Comparison of ENCODE assay signal across 2 cellular contexts in the genomic region with DNA sequence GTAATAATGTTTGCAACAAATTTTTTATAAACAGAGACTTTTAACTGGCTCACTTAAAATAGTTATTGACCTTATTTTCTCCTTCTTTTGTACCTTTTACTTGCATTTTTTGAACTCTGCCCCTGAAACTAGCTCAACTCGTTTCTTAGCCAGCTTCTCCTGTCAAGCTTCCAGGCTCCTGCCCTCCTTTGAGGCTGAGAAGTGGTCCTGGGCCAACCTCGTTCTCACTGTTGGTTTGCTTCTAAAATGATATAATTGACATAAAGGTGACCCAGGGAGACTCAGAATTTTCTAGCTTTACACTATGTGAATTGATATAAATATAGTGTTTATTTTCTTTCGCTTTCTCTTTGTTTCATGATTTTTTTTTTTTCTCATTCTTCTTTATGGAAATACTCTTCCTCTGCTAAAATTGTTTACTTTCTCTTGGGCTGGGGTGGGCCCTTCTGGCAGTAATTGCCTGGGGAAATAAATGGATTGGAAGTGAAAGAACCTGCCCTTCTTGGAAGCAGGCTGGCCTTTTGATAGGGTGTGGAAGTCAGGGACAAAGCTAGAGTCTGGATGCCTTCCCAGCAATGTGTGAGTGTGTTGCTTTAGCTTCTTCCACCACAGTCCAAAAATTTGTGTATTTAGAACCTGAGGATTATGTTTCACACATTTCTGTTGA.
TF ChIP-seq lines count a peak whose summit lies in the region.

No MANE protein-coding gene starts in this region.

TF ChIP-seq in GM23338, 12 proteins besides CTCF, POLR2A, EP300 and RAD21 (continued from another document):
- no peak for TF ChIP-seq REST (IDR thresholded peaks at IDR 0.05; ENCODE audit: unreplicated experiment)
- no peak for TF ChIP-seq STAT1 (IDR thresholded peaks at IDR 0.05; ENCODE audit: unreplicated experiment)
- TF ChIP-seq ZNF462 (CRISPR knock-in tag; IDR thresholded peaks at IDR 0.05), result no peak
- no peak for TF ChIP-seq NANOG (IDR thresholded peaks at IDR 0.05; ENCODE audit: borderline replicate concordance)
- TF ChIP-seq ETS1 (IDR thresholded peaks at IDR 0.05), result no peak
- TF ChIP-seq JUNB (IDR thresholded peaks at IDR 0.05; ENCODE audit: unreplicated experiment), result no peak
- no peak for TF ChIP-seq ZNF331 (CRISPR knock-in tag; IDR thresholded peaks at IDR 0.05; ENCODE audit: low read depth)
- no peak for TF ChIP-seq EZH2phosphoT487 (IDR thresholded peaks at IDR 0.05; ENCODE audit: unreplicated experiment)

TF ChIP-seq in WTC11, 78 proteins besides CTCF, POLR2A, EP300 and RAD21 (continued from another document):
- TF ChIP-seq, protein P1, sequence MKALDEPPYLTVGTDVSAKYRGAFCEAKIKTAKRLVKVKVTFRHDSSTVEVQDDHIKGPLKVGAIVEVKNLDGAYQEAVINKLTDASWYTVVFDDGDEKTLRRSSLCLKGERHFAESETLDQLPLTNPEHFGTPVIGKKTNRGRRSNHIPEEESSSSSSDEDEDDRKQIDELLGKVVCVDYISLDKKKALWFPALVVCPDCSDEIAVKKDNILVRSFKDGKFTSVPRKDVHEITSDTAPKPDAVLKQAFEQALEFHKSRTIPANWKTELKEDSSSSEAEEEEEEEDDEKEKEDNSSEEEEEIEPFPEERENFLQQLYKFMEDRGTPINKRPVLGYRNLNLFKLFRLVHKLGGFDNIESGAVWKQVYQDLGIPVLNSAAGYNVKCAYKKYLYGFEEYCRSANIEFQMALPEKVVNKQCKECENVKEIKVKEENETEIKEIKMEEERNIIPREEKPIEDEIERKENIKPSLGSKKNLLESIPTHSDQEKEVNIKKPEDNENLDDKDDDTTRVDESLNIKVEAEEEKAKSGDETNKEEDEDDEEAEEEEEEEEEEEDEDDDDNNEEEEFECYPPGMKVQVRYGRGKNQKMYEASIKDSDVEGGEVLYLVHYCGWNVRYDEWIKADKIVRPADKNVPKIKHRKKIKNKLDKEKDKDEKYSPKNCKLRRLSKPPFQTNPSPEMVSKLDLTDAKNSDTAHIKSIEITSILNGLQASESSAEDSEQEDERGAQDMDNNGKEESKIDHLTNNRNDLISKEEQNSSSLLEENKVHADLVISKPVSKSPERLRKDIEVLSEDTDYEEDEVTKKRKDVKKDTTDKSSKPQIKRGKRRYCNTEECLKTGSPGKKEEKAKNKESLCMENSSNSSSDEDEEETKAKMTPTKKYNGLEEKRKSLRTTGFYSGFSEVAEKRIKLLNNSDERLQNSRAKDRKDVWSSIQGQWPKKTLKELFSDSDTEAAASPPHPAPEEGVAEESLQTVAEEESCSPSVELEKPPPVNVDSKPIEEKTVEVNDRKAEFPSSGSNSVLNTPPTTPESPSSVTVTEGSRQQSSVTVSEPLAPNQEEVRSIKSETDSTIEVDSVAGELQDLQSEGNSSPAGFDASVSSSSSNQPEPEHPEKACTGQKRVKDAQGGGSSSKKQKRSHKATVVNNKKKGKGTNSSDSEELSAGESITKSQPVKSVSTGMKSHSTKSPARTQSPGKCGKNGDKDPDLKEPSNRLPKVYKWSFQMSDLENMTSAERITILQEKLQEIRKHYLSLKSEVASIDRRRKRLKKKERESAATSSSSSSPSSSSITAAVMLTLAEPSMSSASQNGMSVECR (CRISPR knock-in tag; IDR thresholded peaks at IDR 0.05; ENCODE audit: borderline replicate concordance), result no peak
- TF ChIP-seq GABPB1 (CRISPR knock-in tag; IDR thresholded peaks at IDR 0.05), result no peak
TF ChIP-seq in WTC11: peak in this region for 0.
